1 cellular context compared by ENCODE assay signal in the genomic region with DNA sequence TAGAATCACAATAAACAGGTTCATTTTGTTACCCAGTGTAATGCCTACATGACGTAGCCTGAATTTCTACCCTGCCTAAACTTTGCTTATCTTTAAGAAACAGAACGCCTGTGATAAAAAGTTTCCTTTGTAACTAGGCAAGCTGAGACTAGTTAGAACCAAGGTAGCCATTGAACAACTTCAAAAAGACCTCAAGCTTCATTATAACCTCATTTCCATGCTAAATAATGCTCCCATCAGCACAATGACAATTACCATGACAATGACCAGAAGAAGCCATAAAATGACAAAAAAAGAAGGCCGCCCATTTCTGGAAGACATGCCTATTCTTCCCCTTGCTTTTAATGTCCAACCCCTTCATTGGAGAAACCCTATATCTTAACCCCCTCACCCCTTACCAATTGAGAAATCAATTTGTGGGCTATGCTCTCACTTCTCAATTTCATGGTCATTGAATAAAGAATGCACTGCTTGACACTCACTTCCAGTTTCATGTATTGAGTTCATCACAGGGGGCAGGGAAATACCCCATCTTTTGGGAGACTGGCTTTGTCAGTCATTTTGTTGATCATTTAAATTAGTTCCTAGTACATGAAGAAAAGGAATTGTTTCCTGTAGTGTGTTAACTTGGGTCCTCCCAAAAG.
TF ChIP-seq lines count a peak whose summit lies in the region.

No MANE protein-coding gene starts in this region.

TF ChIP-seq in GM12878, 131 proteins besides CTCF, POLR2A, EP300 and RAD21 (continued from another document and continues in another):
- TF ChIP-seq ZBTB33 (IDR thresholded peaks at IDR 0.05) (no peak), ZNF274 (IDR thresholded peaks at IDR 0.05; ENCODE audit: insufficient read depth, insufficient read length) (no peak), IKZF2 (IDR thresholded peaks at IDR 0.05) (peak; percentile 46 to 59), RBBP5 (conservative IDR thresholded peaks at IDR 0.05) (no peak), JUND (IDR thresholded peaks at IDR 0.05; ENCODE audit: low read depth, low read length) (no peak), YBX1 (IDR thresholded peaks at IDR 0.05) (no peak), MXI1 (IDR thresholded peaks at IDR 0.05; ENCODE audit: low read depth, low read length) (no peak), CHD1 (IDR thresholded peaks at IDR 0.05; ENCODE audit: low read depth, low read length) (no peak), ATF7 (IDR thresholded peaks at IDR 0.05; ENCODE audit: low read depth) (peak; percentile 74), IKZF1 (conservative IDR thresholded peaks at IDR 0.05) (peak; percentile 58), SIN3A (IDR thresholded peaks at IDR 0.05; ENCODE audit: low read depth, low read length) (no peak), CBX3 (IDR thresholded peaks at IDR 0.05; ENCODE audit: borderline replicate concordance, low read depth) (no peak), TCF3 (IDR thresholded peaks at IDR 0.05; ENCODE audit: borderline replicate concordance, insufficient read depth, low read depth, low read length) (no peak), RFX5 (IDR thresholded peaks at IDR 0.05; ENCODE audit: low read depth, low read length) (no peak), SP1 (IDR thresholded peaks at IDR 0.05; ENCODE audit: low read depth, low read length) (no peak), RUNX3 (IDR thresholded peaks at IDR 0.05; ENCODE audit: low read length) (peak; percentile 88), RAD51 (IDR thresholded peaks at IDR 0.05) (no peak), ZZZ3 (IDR thresholded peaks at IDR 0.05; ENCODE audit: control insufficient read depth, insufficient read length, low read depth) (no peak), BCL11A (IDR thresholded peaks at IDR 0.05; ENCODE audit: low read depth, low read length) (peak; percentile 63), CREM (IDR thresholded peaks at IDR 0.05; ENCODE audit: low read depth) (0 out of 2 replicates have a peak, but pooled peaks have one; percentile 28), KLF5 (IDR thresholded peaks at IDR 0.05; ENCODE audit: partially characterized antibody) (no peak), MEF2B (IDR thresholded peaks at IDR 0.05; ENCODE audit: partially characterized antibody, poor library complexity, severe bottlenecking) (peak; percentile 37), ZNF207 (IDR thresholded peaks at IDR 0.05; ENCODE audit: borderline replicate concordance) (no peak), MEF2A (IDR thresholded peaks at IDR 0.05; ENCODE audit: insufficient read depth, low read depth, low read length) (no peak), TCF12 (IDR thresholded peaks at IDR 0.05; ENCODE audit: low read depth, low read length) (no peak), KAT2A (conservative IDR thresholded peaks at IDR 0.05; ENCODE audit: control insufficient read depth, low read depth, low read length) (no peak), MTA2 (IDR thresholded peaks at IDR 0.05; ENCODE audit: low read depth) (peak; percentile 92), RELA (IDR thresholded peaks at IDR 0.05; ENCODE audit: borderline replicate concordance, partially characterized antibody) (no peak), NFYA (IDR thresholded peaks at IDR 0.05; ENCODE audit: borderline replicate concordance, low read depth, low read length) (no peak), MAX (IDR thresholded peaks at IDR 0.05; ENCODE audit: low read depth, low read length) (no peak), NRF1 (conservative IDR thresholded peaks at IDR 0.05; ENCODE audit: low read depth, low read length) (no peak), FOS (IDR thresholded peaks at IDR 0.05; ENCODE audit: borderline replicate concordance, extremely low read depth, insufficient read length) (no peak), SMAD5 (IDR thresholded peaks at IDR 0.05; ENCODE audit: low read depth) (no peak), MTA3 (IDR thresholded peaks at IDR 0.05; ENCODE audit: borderline replicate concordance, low read length) (peak; percentile 40; the same call in 1 of the 2 replicates), ZBED1 (IDR thresholded peaks at IDR 0.05; ENCODE audit: borderline replicate concordance) (no peak), NBN (IDR thresholded peaks at IDR 0.05) (no peak; the same call in 1 of the 2 replicates), TARDBP (IDR thresholded peaks at IDR 0.05; ENCODE audit: borderline replicate concordance) (no peak), NFIC (IDR thresholded peaks at IDR 0.05; ENCODE audit: low read depth, low read length) (peak; percentile 61), ZNF384 (IDR thresholded peaks at IDR 0.05; ENCODE audit: borderline replicate concordance, low read depth, low read length) (no peak), HDGF (IDR thresholded peaks at IDR 0.05) (no peak), IRF4 (IDR thresholded peaks at IDR 0.05; ENCODE audit: low read depth, low read length) (peak; percentile 66), JUNB (IDR thresholded peaks at IDR 0.05) (0 out of 2 replicates have a peak, but pooled peaks have one; percentile 17), PKNOX1 (IDR thresholded peaks at IDR 0.05) (peak; percentile 79), ASH2L (IDR thresholded peaks at IDR 0.05; ENCODE audit: borderline replicate concordance, low read depth) (no peak), EED (IDR thresholded peaks at IDR 0.05; ENCODE audit: low read depth) (0 out of 2 replicates have a peak, but pooled peaks have one; percentile 28), ZSCAN29 (IDR thresholded peaks at IDR 0.05) (no peak), SMC3 (IDR thresholded peaks at IDR 0.05; ENCODE audit: borderline replicate concordance, low read length) (no peak), ZNF622 (IDR thresholded peaks at IDR 0.05) (no peak), POU2F2 (IDR thresholded peaks at IDR 0.05; ENCODE audit: borderline replicate concordance, low read depth, low read length) (no peak)
- TF ChIP-seq, protein P1, sequence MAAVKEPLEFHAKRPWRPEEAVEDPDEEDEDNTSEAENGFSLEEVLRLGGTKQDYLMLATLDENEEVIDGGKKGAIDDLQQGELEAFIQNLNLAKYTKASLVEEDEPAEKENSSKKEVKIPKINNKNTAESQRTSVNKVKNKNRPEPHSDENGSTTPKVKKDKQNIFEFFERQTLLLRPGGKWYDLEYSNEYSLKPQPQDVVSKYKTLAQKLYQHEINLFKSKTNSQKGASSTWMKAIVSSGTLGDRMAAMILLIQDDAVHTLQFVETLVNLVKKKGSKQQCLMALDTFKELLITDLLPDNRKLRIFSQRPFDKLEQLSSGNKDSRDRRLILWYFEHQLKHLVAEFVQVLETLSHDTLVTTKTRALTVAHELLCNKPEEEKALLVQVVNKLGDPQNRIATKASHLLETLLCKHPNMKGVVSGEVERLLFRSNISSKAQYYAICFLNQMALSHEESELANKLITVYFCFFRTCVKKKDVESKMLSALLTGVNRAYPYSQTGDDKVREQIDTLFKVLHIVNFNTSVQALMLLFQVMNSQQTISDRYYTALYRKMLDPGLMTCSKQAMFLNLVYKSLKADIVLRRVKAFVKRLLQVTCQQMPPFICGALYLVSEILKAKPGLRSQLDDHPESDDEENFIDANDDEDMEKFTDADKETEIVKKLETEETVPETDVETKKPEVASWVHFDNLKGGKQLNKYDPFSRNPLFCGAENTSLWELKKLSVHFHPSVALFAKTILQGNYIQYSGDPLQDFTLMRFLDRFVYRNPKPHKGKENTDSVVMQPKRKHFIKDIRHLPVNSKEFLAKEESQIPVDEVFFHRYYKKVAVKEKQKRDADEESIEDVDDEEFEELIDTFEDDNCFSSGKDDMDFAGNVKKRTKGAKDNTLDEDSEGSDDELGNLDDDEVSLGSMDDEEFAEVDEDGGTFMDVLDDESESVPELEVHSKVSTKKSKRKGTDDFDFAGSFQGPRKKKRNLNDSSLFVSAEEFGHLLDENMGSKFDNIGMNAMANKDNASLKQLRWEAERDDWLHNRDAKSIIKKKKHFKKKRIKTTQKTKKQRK (IDR thresholded peaks at IDR 0.05; ENCODE audit: low read depth, low read length): no peak
- TF ChIP-seq, protein P2, sequence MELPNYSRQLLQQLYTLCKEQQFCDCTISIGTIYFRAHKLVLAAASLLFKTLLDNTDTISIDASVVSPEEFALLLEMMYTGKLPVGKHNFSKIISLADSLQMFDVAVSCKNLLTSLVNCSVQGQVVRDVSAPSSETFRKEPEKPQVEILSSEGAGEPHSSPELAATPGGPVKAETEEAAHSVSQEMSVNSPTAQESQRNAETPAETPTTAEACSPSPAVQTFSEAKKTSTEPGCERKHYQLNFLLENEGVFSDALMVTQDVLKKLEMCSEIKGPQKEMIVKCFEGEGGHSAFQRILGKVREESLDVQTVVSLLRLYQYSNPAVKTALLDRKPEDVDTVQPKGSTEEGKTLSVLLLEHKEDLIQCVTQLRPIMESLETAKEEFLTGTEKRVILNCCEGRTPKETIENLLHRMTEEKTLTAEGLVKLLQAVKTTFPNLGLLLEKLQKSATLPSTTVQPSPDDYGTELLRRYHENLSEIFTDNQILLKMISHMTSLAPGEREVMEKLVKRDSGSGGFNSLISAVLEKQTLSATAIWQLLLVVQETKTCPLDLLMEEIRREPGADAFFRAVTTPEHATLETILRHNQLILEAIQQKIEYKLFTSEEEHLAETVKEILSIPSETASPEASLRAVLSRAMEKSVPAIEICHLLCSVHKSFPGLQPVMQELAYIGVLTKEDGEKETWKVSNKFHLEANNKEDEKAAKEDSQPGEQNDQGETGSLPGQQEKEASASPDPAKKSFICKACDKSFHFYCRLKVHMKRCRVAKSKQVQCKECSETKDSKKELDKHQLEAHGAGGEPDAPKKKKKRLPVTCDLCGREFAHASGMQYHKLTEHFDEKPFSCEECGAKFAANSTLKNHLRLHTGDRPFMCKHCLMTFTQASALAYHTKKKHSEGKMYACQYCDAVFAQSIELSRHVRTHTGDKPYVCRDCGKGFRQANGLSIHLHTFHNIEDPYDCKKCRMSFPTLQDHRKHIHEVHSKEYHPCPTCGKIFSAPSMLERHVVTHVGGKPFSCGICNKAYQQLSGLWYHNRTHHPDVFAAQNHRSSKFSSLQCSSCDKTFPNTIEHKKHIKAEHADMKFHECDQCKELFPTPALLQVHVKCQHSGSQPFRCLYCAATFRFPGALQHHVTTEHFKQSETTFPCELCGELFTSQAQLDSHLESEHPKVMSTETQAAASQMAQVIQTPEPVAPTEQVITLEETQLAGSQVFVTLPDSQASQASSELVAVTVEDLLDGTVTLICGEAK (IDR thresholded peaks at IDR 0.05; ENCODE audit: borderline replicate concordance): no peak
- TF ChIP-seq, protein P3, sequence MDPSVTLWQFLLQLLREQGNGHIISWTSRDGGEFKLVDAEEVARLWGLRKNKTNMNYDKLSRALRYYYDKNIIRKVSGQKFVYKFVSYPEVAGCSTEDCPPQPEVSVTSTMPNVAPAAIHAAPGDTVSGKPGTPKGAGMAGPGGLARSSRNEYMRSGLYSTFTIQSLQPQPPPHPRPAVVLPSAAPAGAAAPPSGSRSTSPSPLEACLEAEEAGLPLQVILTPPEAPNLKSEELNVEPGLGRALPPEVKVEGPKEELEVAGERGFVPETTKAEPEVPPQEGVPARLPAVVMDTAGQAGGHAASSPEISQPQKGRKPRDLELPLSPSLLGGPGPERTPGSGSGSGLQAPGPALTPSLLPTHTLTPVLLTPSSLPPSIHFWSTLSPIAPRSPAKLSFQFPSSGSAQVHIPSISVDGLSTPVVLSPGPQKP (IDR thresholded peaks at IDR 0.05; ENCODE audit: low read depth, low read length): no peak
- TF ChIP-seq, protein P4, sequence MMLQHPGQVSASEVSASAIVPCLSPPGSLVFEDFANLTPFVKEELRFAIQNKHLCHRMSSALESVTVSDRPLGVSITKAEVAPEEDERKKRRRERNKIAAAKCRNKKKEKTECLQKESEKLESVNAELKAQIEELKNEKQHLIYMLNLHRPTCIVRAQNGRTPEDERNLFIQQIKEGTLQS (IDR thresholded peaks at IDR 0.05; ENCODE audit: borderline replicate concordance, extremely low read depth, low read depth, low read length): no peak
- TF ChIP-seq, protein P5, sequence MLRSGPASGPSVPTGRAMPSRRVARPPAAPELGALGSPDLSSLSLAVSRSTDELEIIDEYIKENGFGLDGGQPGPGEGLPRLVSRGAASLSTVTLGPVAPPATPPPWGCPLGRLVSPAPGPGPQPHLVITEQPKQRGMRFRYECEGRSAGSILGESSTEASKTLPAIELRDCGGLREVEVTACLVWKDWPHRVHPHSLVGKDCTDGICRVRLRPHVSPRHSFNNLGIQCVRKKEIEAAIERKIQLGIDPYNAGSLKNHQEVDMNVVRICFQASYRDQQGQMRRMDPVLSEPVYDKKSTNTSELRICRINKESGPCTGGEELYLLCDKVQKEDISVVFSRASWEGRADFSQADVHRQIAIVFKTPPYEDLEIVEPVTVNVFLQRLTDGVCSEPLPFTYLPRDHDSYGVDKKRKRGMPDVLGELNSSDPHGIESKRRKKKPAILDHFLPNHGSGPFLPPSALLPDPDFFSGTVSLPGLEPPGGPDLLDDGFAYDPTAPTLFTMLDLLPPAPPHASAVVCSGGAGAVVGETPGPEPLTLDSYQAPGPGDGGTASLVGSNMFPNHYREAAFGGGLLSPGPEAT (IDR thresholded peaks at IDR 0.05; ENCODE audit: low read depth): peak; percentile 45; the same call in 1 of the 2 replicates
- TF ChIP-seq, protein P6, sequence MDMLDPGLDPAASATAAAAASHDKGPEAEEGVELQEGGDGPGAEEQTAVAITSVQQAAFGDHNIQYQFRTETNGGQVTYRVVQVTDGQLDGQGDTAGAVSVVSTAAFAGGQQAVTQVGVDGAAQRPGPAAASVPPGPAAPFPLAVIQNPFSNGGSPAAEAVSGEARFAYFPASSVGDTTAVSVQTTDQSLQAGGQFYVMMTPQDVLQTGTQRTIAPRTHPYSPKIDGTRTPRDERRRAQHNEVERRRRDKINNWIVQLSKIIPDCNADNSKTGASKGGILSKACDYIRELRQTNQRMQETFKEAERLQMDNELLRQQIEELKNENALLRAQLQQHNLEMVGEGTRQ (IDR thresholded peaks at IDR 0.05; ENCODE audit: borderline replicate concordance, low read depth, low read length): no peak
